In the genomic region with DNA sequence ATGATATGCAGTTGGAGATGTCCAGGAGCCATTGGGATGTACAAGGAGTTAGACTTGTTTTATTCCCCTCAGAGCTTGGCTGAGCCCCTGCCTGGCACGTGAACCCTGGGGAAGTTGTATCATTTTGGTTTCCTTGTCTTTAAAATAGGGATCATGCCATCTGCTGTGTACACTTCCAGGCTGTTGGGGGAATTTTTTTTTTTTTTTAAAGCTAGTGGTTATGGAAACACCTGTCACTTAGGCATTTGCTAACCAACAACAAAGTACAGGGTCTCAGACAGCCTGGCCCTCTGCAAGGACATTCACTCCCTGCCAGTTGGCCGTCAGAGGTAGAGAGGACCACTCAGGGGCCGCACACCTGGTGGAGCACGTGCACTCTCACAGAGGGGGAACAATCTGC, we compare ENCODE assay signal across 37 cellular contexts. TPM values are rescaled to one million over a fixed set of nuclear protein-coding genes. Genes with fewer than 3 reads are reported as not detected.
A peak's percentile ranks its signal among the peaks of the same experiment; 100 is the strongest.
DNase-seq lines count a peak whose midpoint lies in the region; ATAC-seq, FAIRE-seq and TF ChIP-seq lines count a peak whose summit lies in the region.
"Had no signal": no experiment of that assay in that cellular context is flagged by ENCODE, and none has a peak within 500 bp of the region (broad histone marks: within the 10 kb centered on the region; RNA-seq: fewer than 3 reads in every experiment).

No MANE protein-coding gene starts in this region.

- no peaks in the 10 kb centered on the region for H3K9me3 ChIP-seq in Loucy (ENCODE audit: insufficient read depth, low read depth, low read length)
- no peaks in the 10 kb centered on the region for H3K9me3 ChIP-seq in astrocyte (ENCODE audit: insufficient read depth, low read depth, low read length)
- H3K9me3 ChIP-seq in neuronal stem cell (replicated peaks in 1 of 2; ENCODE audit: control insufficient read depth in 2 of 2, insufficient read depth in 1 of 2, low read depth in 1 of 2, low read length in 2 of 2), result peaks cover 0 to 2% of the 10 kb centered on the region in 2 donors
- H3K9me3 ChIP-seq: gastroesophageal sphincter, stomach, tibial nerve had no signal

- H2BK15ac ChIP-seq in neuronal stem cell (ENCODE audit: low read length), result no peak overlapping the region

- H3K27ac Mint-ChIP-seq in activated T-cell treated with anti-CD3 and anti-CD28 coated beads, Interleukin-2, amount 50 U/mL, for 72 hours, result peak overlapping the region; percentile 73
- no peak overlapping the region for H3K27ac Mint-ChIP-seq in astrocyte (ENCODE audit: unreplicated experiment)
- H3K27ac Mint-ChIP-seq: activated CD8-positive, alpha-beta memory T cell treated with anti-CD3 and anti-CD28 coated beads, Interleukin-2, amount 10 ng/mL, durations not matched to agents 7 days and 5 days; activated naive CD4-positive, alpha-beta T cell treated with anti-CD3 and anti-CD28 coated beads, Interleukin-2, amount 50 U/mL, for 24 hours; activated T-helper 2 cell treated with anti-CD3 and anti-CD28 coated beads, Interferon-gamma antibody, Interleukin-2, Interleukin-4, amounts not matched to agents 10 μg/mL and 5 μg/mL and 100 μg/mL, durations not matched to agents 14 hours and 24 hours and 36 hours; WTC11 had no signal

- H2AFZ ChIP-seq in Loucy (ENCODE audit: low read length) (no peak overlapping the region), astrocyte (ENCODE audit: low read depth, low read length) (no peak overlapping the region), neuronal stem cell (ENCODE audit: low read length) (no peak overlapping the region)

- no peaks in the 10 kb centered on the region for H3K27me3 Mint-ChIP-seq in activated T-cell treated with anti-CD3 and anti-CD28 coated beads, Interleukin-2, amount 50 U/mL, for 72 hours (ENCODE audit: low read depth)
- no peaks in the 10 kb centered on the region for H3K27me3 Mint-ChIP-seq in activated T-cell treated with anti-CD3 and anti-CD28 coated beads, Interleukin-2, amount 50 U/mL, for 4 hours (ENCODE audit: low read depth)
- no peaks in the 10 kb centered on the region for H3K27me3 Mint-ChIP-seq in astrocyte (ENCODE audit: low read depth, unreplicated experiment)
- H3K27me3 Mint-ChIP-seq: activated CD8-positive, alpha-beta memory T cell treated with anti-CD3 and anti-CD28 coated beads, Interleukin-2, amount 10 ng/mL, durations not matched to agents 7 days and 5 days; activated naive CD4-positive, alpha-beta T cell treated with anti-CD3 and anti-CD28 coated beads, Interleukin-2, amount 50 U/mL, for 24 hours; memory B cell had no signal

- H3K4me3 Mint-ChIP-seq in activated T-cell treated with anti-CD3 and anti-CD28 coated beads, Interleukin-2, amount 50 U/mL, for 72 hours, result no peak overlapping the region
- H3K4me3 Mint-ChIP-seq in activated T-cell treated with anti-CD3 and anti-CD28 coated beads, Interleukin-2, amount 50 U/mL, for 4 hours, result no peak overlapping the region
- peak overlapping the region; percentile 85 for H3K4me3 Mint-ChIP-seq in astrocyte (ENCODE audit: unreplicated experiment)
- H3K4me3 Mint-ChIP-seq: activated CD8-positive, alpha-beta memory T cell treated with anti-CD3 and anti-CD28 coated beads, Interleukin-2, amount 10 ng/mL, durations not matched to agents 7 days and 5 days; memory B cell had no signal

- H3K4me2 ChIP-seq in Loucy (ENCODE audit: low read depth, low read length, poor library complexity, severe bottlenecking), result peak overlapping the region; percentile 86
- H3K4me2 ChIP-seq in astrocyte (ENCODE audit: low read length), result no peak overlapping the region
- no peak overlapping the region for H3K4me2 ChIP-seq in neuronal stem cell (ENCODE audit: insufficient read depth, low read length, poor library complexity, severe bottlenecking)

- H3K9me3 Mint-ChIP-seq in activated T-cell treated with anti-CD3 and anti-CD28 coated beads, Interleukin-2, amount 50 U/mL, for 72 hours, result no peaks in the 10 kb centered on the region
- no peaks in the 10 kb centered on the region for H3K9me3 Mint-ChIP-seq in activated T-cell treated with anti-CD3 and anti-CD28 coated beads, Interleukin-2, amount 50 U/mL, for 4 hours
- no peaks in the 10 kb centered on the region for H3K9me3 Mint-ChIP-seq in astrocyte (ENCODE audit: unreplicated experiment)
- H3K9me3 Mint-ChIP-seq: activated naive CD4-positive, alpha-beta T cell treated with anti-CD3 and anti-CD28 coated beads, Interleukin-2, amount 50 U/mL, for 24 hours; activated T-helper 2 cell treated with anti-CD3 and anti-CD28 coated beads, Interferon-gamma antibody, Interleukin-2, Interleukin-4, amounts not matched to agents 10 μg/mL and 5 μg/mL and 100 μg/mL, durations not matched to agents 14 hours and 24 hours and 36 hours; CD8-positive, alpha-beta memory T cell; memory B cell; WTC11 had no signal

- no peak for TF ChIP-seq CTCF in Loucy (conservative IDR thresholded peaks at IDR 0.05; ENCODE audit: low read length)
- no peak for TF ChIP-seq CTCF in astrocyte (IDR thresholded peaks at IDR 0.05; ENCODE audit: insufficient read depth, low read depth, low read length)
- TF ChIP-seq CTCF in GM20000 (IDR thresholded peaks at IDR 0.05; ENCODE audit: extremely low read depth, missing control alignments), result no peak

- WGBS in neuronal stem cell (ENCODE audit: extremely low coverage in 2 of 2, insufficient read length in 2 of 2, insufficient replicate concordance in 1 of 2), 2 donors, result no CpG with 5 or more reads among the region's 4 CpGs

- H3K9me2 ChIP-seq in Loucy (replicated peaks; ENCODE audit: low read depth, low read length), result no peaks in the 10 kb centered on the region

- H3K9ac ChIP-seq in Loucy (ENCODE audit: low read depth, low read length, poor library complexity, severe bottlenecking) (no peak overlapping the region), astrocyte (ENCODE audit: low read length) (peak overlapping the region; percentile 90), neuronal stem cell (ENCODE audit: low read depth, low read length, poor library complexity) (no peak overlapping the region)

- no peak overlapping the region for H3K4ac ChIP-seq in neuronal stem cell (ENCODE audit: low read length)

- H2BK12ac ChIP-seq in neuronal stem cell (ENCODE audit: low read length), result no peak overlapping the region

- H3K4me1 ChIP-seq in Loucy (ENCODE audit: insufficient read depth, low read length, poor library complexity, severe bottlenecking) (peaks cover 23% of the 10 kb centered on the region), astrocyte (ENCODE audit: insufficient read depth, low read length) (peaks cover 17% of the 10 kb centered on the region), neuronal stem cell (ENCODE audit: control insufficient read depth in 2 of 2, insufficient read depth in 1 of 2, low read depth in 1 of 2, low read length in 2 of 2) (peaks cover 6 to 11% of the 10 kb centered on the region in 2 donors)

- no peak overlapping the region for H2BK5ac ChIP-seq in neuronal stem cell (ENCODE audit: low read length)

- no peak overlapping the region for H2BK120ac ChIP-seq in neuronal stem cell (ENCODE audit: low read depth, low read length)

- no peak overlapping the region for H2AK5ac ChIP-seq in neuronal stem cell (ENCODE audit: low read depth, low read length)

- peaks cover 30% of the 10 kb centered on the region for H3K4me1 Mint-ChIP-seq in activated T-cell treated with anti-CD3 and anti-CD28 coated beads, Interleukin-2, amount 50 U/mL, for 72 hours (ENCODE audit: low read depth)
- peaks cover 26% of the 10 kb centered on the region for H3K4me1 Mint-ChIP-seq in activated T-cell treated with anti-CD3 and anti-CD28 coated beads, Interleukin-2, amount 50 U/mL, for 4 hours (ENCODE audit: low read depth)
- peaks cover 3% of the 10 kb centered on the region for H3K4me1 Mint-ChIP-seq in astrocyte (ENCODE audit: low read depth, unreplicated experiment)

- H3K27me3 ChIP-seq in Loucy (ENCODE audit: insufficient read depth, low read length, poor library complexity, severe bottlenecking) (no peaks in the 10 kb centered on the region), astrocyte (ENCODE audit: insufficient read depth, low read length) (no peaks in the 10 kb centered on the region), neuronal stem cell (ENCODE audit: control insufficient read depth in 3 of 3, insufficient read depth in 3 of 3, low read depth in 1 of 3, low read length in 3 of 3) (peaks cover 0 to 2% (median 0%) of the 10 kb centered on the region in 3 experiments)
- H3K27me3 ChIP-seq: gastroesophageal sphincter, tibial nerve had no signal

- peak overlapping the region; percentile 39 for H3K23ac ChIP-seq in neuronal stem cell (ENCODE audit: low read depth, low read length, poor library complexity)

- H3K14ac ChIP-seq in neuronal stem cell (ENCODE audit: low read length), result no peak overlapping the region

- H3K79me1 ChIP-seq in neuronal stem cell (ENCODE audit: low read depth, low read length), result peaks cover 14% of the 10 kb centered on the region

- H4K20me1 ChIP-seq in Loucy (ENCODE audit: insufficient read depth, low read length, poor library complexity, severe bottlenecking), result peaks cover 14% of the 10 kb centered on the region
- peaks cover 54% of the 10 kb centered on the region for H4K20me1 ChIP-seq in astrocyte (ENCODE audit: insufficient read depth, low read length)

- H3F3A ChIP-seq in Loucy (ENCODE audit: low read depth), result no peaks in the 10 kb centered on the region

- H3K27ac ChIP-seq in astrocyte (ENCODE audit: low read depth, low read length), result no peak overlapping the region
- H3K27ac ChIP-seq in neuronal stem cell (replicated peaks; ENCODE audit: low read length), result no peak overlapping the region
- H3K27ac ChIP-seq: gastroesophageal sphincter, stomach, tibial nerve had no signal

- peaks cover 10 to 18% of the 10 kb centered on the region in 2 donors for H3K36me3 Mint-ChIP-seq in activated T-cell treated with anti-CD3 and anti-CD28 coated beads, Interleukin-2, amount 50 U/mL, for 72 hours (ENCODE audit: insufficient read depth in 2 of 2)
- H3K36me3 Mint-ChIP-seq in activated T-cell treated with anti-CD3 and anti-CD28 coated beads, Interleukin-2, amount 50 U/mL, for 4 hours (ENCODE audit: insufficient read depth), result peaks cover 22% of the 10 kb centered on the region
- peaks cover 22% of the 10 kb centered on the region for H3K36me3 Mint-ChIP-seq in astrocyte (ENCODE audit: low read depth, unreplicated experiment)

- no peak overlapping the region for H4K91ac ChIP-seq in neuronal stem cell (ENCODE audit: low read depth, low read length, poor library complexity)

- FAIRE-seq in astrocyte (lab: Jason Lieb, UNC), result no peak
- FAIRE-seq: A204.1, endometrium, G401.6, GM19239, small intestine had no signal

- H3K4me3 ChIP-seq in Loucy (ENCODE audit: low read length, poor library complexity, severe bottlenecking) (no peak overlapping the region), astrocyte (ENCODE audit: insufficient read depth, low read depth, low read length) (no peak overlapping the region), neuronal stem cell (ENCODE audit: low read length in 2 of 2) (no peak overlapping the region)
- H3K4me3 ChIP-seq: gastroesophageal sphincter, stomach, tibial nerve had no signal

- H3K36me3 ChIP-seq in Loucy (ENCODE audit: insufficient read depth, low read length) (peaks cover 29% of the 10 kb centered on the region; the same call in 1 of the 2 replicates), astrocyte (ENCODE audit: insufficient read depth, low read length) (peaks cover 11% of the 10 kb centered on the region), neuronal stem cell (replicated peaks in 1 of 2; ENCODE audit: control insufficient read depth in 2 of 2, insufficient read depth in 2 of 2, low read length in 2 of 2) (peaks cover 53 to 61% of the 10 kb centered on the region in 2 donors)

- no peak for ATAC-seq in activated T-cell treated with anti-CD3 and anti-CD28 coated beads, Interleukin-2, amount 50 U/mL, for 72 hours (replicated peaks in 1 of 2)
- no peak for ATAC-seq in activated T-cell treated with anti-CD3 and anti-CD28 coated beads, Interleukin-2, amount 50 U/mL, for 4 hours
- ATAC-seq: activated CD8-positive, alpha-beta memory T cell treated with anti-CD3 and anti-CD28 coated beads, Interleukin-2, amount 10 ng/mL, durations not matched to agents 7 days and 5 days; gastroesophageal sphincter; left lobe of liver; PC-3; Right ventricle myocardium inferior; WTC11 had no signal

- H3K18ac ChIP-seq in neuronal stem cell (ENCODE audit: low read length), result no peak overlapping the region

- no peak for DNase-seq in activated T-cell treated with anti-CD3 and anti-CD28 coated beads, Interleukin-2, amount 50 U/mL, for 72 hours
- DNase-seq in activated T-cell treated with anti-CD3 and anti-CD28 coated beads, Interleukin-2, amount 50 U/mL, for 4 hours, result no peak
- DNase-seq in astrocyte (ENCODE audit: low read depth), result no peak
- no peak for DNase-seq in neuronal stem cell (ENCODE audit: low spot score)
- no peak for DNase-seq in foreskin melanocyte
- DNase-seq in DMS153 treated with DMSO at 0.1 percent for 48 hours (lab: John Stamatoyannopoulos, UW; ENCODE audit: unreplicated experiment), result no peak
- DNase-seq in GM20000 (ENCODE audit: low spot score), result no peak
- DNase-seq: activated CD4-positive, alpha-beta T cell treated with anti-CD3 and anti-CD28 coated beads, Interleukin-2, amount 50 U/mL, for 1 hour; activated CD8-positive, alpha-beta memory T cell treated with anti-CD3 and anti-CD28 coated beads, Interleukin-2, amount 10 ng/mL, durations not matched to agents 7 days and 5 days; AML-193; CD8-positive, alpha-beta memory T cell; central memory CD4-positive, alpha-beta T cell; DMS53; HCEC 1CT; KG1; NCI-H1417; NCI-H510A treated with DMSO at 0.1 percent for 48 hours; PC-3; small intestine; stomach; T1000 had no signal

- H3K79me2 ChIP-seq in Loucy (ENCODE audit: insufficient read depth, low read length) (peaks cover 21% of the 10 kb centered on the region), astrocyte (ENCODE audit: insufficient read depth, low read length) (peaks cover 25% of the 10 kb centered on the region)

- H4K8ac ChIP-seq in neuronal stem cell (ENCODE audit: low read depth, low read length), result no peak overlapping the region

RNA-seq across cellular contexts. Expression of a gene that starts 2.5 kb away (rescaled TPM):
- total RNA-seq in activated T-cell treated with anti-CD3 and anti-CD28 coated beads, Interleukin-2, amount 50 U/mL, for 72 hours, result 10 to 100 TPM; 51.9 to 54.8 TPM
- 10 to 100 TPM; 86.3 to 92.2 (median 89.2) TPM for total RNA-seq in activated T-cell treated with anti-CD3 and anti-CD28 coated beads, Interleukin-2, amount 50 U/mL, for 4 hours
- total RNA-seq in astrocyte, result 43.1 and 44.8 TPM in 2 replicates
- 47.2 TPM for polyA plus RNA-seq in neuronal stem cell (2013, experiment 1 of 2)
- polyA plus RNA-seq in neuronal stem cell (2013, experiment 2 of 2), result 45.3 TPM

RNA-seq across cellular contexts. Expression of a gene that starts 8.5 kb away (rescaled TPM):
- 100 to 1,000 TPM; 127 to 139 TPM for total RNA-seq in activated T-cell treated with anti-CD3 and anti-CD28 coated beads, Interleukin-2, amount 50 U/mL, for 72 hours
- 100 to 1,000 TPM; 118 to 125 (median 120) TPM for total RNA-seq in activated T-cell treated with anti-CD3 and anti-CD28 coated beads, Interleukin-2, amount 50 U/mL, for 4 hours
- total RNA-seq in astrocyte, result 109 and 120 TPM in 2 replicates
- polyA plus RNA-seq in neuronal stem cell (2013, experiment 1 of 2), result 109 TPM
- 106 TPM for polyA plus RNA-seq in neuronal stem cell (2013, experiment 2 of 2)

RNA-seq across cellular contexts. Expression of a gene that starts 18.0 kb away (rescaled TPM):
- 1 to 10 TPM; 1.2 to 3.5 TPM for total RNA-seq in activated T-cell treated with anti-CD3 and anti-CD28 coated beads, Interleukin-2, amount 50 U/mL, for 72 hours
- total RNA-seq in activated T-cell treated with anti-CD3 and anti-CD28 coated beads, Interleukin-2, amount 50 U/mL, for 4 hours, result 1 to 10 TPM; 1.4 to 1.8 (median 1.7) TPM
- total RNA-seq in astrocyte, result 12.2 and 12.3 TPM in 2 replicates
- 24.3 TPM for polyA plus RNA-seq in neuronal stem cell (2013, experiment 1 of 2)
- polyA plus RNA-seq in neuronal stem cell (2013, experiment 2 of 2), result 24.3 TPM
- total RNA-seq: dermis microvascular lymphatic vessel endothelial cell, osteoblast, Right ventricle myocardium inferior, stomach, tibial nerve had no signal
- polyA plus RNA-seq: CD8-positive, alpha-beta memory T cell had no signal

RNA-seq across cellular contexts. Expression of a gene that starts 29.0 kb away (rescaled TPM):
- total RNA-seq in activated T-cell treated with anti-CD3 and anti-CD28 coated beads, Interleukin-2, amount 50 U/mL, for 72 hours, result 10 to 100 TPM; 42.9 to 50.8 TPM
- total RNA-seq in activated T-cell treated with anti-CD3 and anti-CD28 coated beads, Interleukin-2, amount 50 U/mL, for 4 hours, result 100 to 1,000 TPM; 154 to 170 (median 159) TPM
- total RNA-seq in astrocyte, result 129 and 159 TPM in 2 replicates
- 75.4 TPM for polyA plus RNA-seq in neuronal stem cell (2013, experiment 1 of 2)
- 75.5 TPM for polyA plus RNA-seq in neuronal stem cell (2013, experiment 2 of 2)

RNA-seq across cellular contexts. Expression of a gene that starts 31.7 kb away (rescaled TPM):
- total RNA-seq in activated T-cell treated with anti-CD3 and anti-CD28 coated beads, Interleukin-2, amount 50 U/mL, for 72 hours, result under 1 TPM in 1 of 2 donors, not detected in 1; 0.10 TPM
- total RNA-seq in activated T-cell treated with anti-CD3 and anti-CD28 coated beads, Interleukin-2, amount 50 U/mL, for 4 hours, result under 1 TPM in 1 of 3 donors, not detected in 2; 0.11 TPM
- 1.8 and 2.0 TPM in 2 replicates for total RNA-seq in astrocyte
- polyA plus RNA-seq in neuronal stem cell (2013, experiment 1 of 2), result 0.15 TPM
- 0.17 TPM for polyA plus RNA-seq in neuronal stem cell (2013, experiment 2 of 2)
- total RNA-seq: activated CD8-positive, alpha-beta memory T cell treated with anti-CD3 and anti-CD28 coated beads, Interleukin-2, amount 10 ng/mL, durations not matched to agents 7 days and 5 days; activated T-helper 2 cell treated with anti-CD3 and anti-CD28 coated beads, Interferon-gamma antibody, Interleukin-2, Interleukin-4, amounts not matched to agents 10 μg/mL and 5 μg/mL and 100 μg/mL, durations not matched to agents 14 hours and 24 hours and 36 hours; CD8-positive, alpha-beta memory T cell; dermis microvascular lymphatic vessel endothelial cell; HT1080; PC-3; tibial nerve had no signal
- polyA plus RNA-seq: CD8-positive, alpha-beta memory T cell had no signal
